ENCODE assay signal across 21 cellular contexts in the genomic region with DNA sequence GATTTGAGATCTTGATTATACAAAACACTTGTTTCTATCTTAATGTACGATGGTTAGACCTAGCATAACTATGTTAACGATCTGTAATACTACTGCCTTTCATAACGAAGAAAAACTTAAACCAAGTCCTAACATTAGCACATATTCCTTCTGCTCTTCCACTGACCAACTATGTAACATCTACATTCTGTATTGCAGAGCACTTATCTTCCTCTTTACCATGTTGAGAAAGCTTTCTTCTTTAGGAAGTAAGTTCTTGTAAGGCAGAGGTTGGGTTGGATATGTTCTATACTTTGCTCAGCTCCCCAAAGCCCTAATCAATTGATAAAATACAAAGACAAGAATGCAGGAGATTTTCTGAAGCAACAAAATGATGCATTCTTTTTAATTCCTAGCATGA. TPM values are rescaled to one million over a fixed set of nuclear protein-coding genes. Genes with fewer than 3 reads are reported as not detected.
"Had no signal": no experiment of that assay in that cellular context is flagged by ENCODE, and none has a peak within 500 bp of the region (broad histone marks: within the 10 kb centered on the region; RNA-seq: fewer than 3 reads in every experiment).

No MANE protein-coding gene starts in this region.

- H3K27ac ChIP-seq: foreskin keratinocyte, hepatocyte, parathyroid adenoma, testis had no signal

- H3K79me2 ChIP-seq: hepatocyte, parathyroid adenoma had no signal

- H3K9me3 Mint-ChIP-seq: activated T-helper 2 cell treated with anti-CD3 and anti-CD28 coated beads, Interferon-gamma antibody, Interleukin-2, Interleukin-4, amounts not matched to agents 10 μg/mL and 5 μg/mL and 100 μg/mL, durations not matched to agents 14 hours and 24 hours and 36 hours; natural killer cell treated with Interleukin-12 subunit alpha and Interleukin-12 subunit beta and Interleukin-15 and Interleukin-18, amount 100 ng/mL, for 72 hours; stimulated activated memory B cell treated with anti-CD40 and anti-IgM and Interleukin-4, amounts not matched to agents 10 μg/mL and 1 μg/mL and 100 μg/mL, for 72 hours had no signal

- H3K4me1 ChIP-seq: foreskin keratinocyte, testis had no signal

- H3K27me3 ChIP-seq: testis had no signal

- H3K27me3 Mint-ChIP-seq: stimulated activated memory B cell treated with anti-CD40 and anti-IgM and Interleukin-4, amounts not matched to agents 10 μg/mL and 1 μg/mL and 100 μg/mL, for 72 hours had no signal

- DNase-seq: activated CD4-positive, alpha-beta T cell treated with anti-CD3 and anti-CD28 coated beads for 48 hours; activated CD4-positive, CD25-positive, alpha-beta regulatory T cell; activated CD8-positive, alpha-beta T cell treated with anti-CD3 and anti-CD28 coated beads, Interleukin-2, amount 10 ng/mL, durations not matched to agents 7 days and 5 days; activated naive CD4-positive, alpha-beta T cell treated with anti-CD3 and anti-CD28 coated beads for 36 hours; activated naive CD8-positive, alpha-beta T cell treated with anti-CD3 and anti-CD28 coated beads, Interleukin-2, amount 50 U/mL, for 24 hours; activated T-cell treated with anti-CD3 and anti-CD28 coated beads, Interleukin-2, amount 50 U/mL, for 24 hours; anterior cingulate cortex; foreskin keratinocyte; left cardiac atrium; stimulated activated CD4-positive, alpha-beta T cell treated with anti-CD3 and anti-CD28 coated beads, Interleukin-4, amount 100 ng/mL, for 24 hours; testis had no signal

- H2AFZ ChIP-seq: hepatocyte, parathyroid adenoma had no signal

- H3K4me3 ChIP-seq: hepatocyte, lung, smooth muscle cell, testis had no signal

- H3K4me3 Mint-ChIP-seq: activated CD8-positive, alpha-beta T cell treated with anti-CD3 and anti-CD28 coated beads, Interleukin-2, amount 10 ng/mL, durations not matched to agents 7 days and 5 days; activated naive CD4-positive, alpha-beta T cell treated with anti-CD3 and anti-CD28 coated beads for 36 hours; activated naive CD8-positive, alpha-beta T cell treated with anti-CD3 and anti-CD28 coated beads, Interleukin-2, amount 50 U/mL, for 24 hours; activated T-cell treated with anti-CD3 and anti-CD28 coated beads, Interleukin-2, amount 50 U/mL, for 24 hours; brain; stimulated activated memory B cell treated with anti-CD40 and anti-IgM and Interleukin-4, amounts not matched to agents 10 μg/mL and 1 μg/mL and 100 μg/mL, for 72 hours had no signal

- H3K9me3 ChIP-seq: testis had no signal

- H3K36me3 Mint-ChIP-seq: natural killer cell treated with Interleukin-12 subunit alpha and Interleukin-12 subunit beta and Interleukin-15 and Interleukin-18, amount 100 ng/mL, for 72 hours had no signal

- H3K9ac ChIP-seq: parathyroid adenoma had no signal

- H3K4me2 ChIP-seq: hepatocyte, smooth muscle cell had no signal

- H3K27ac Mint-ChIP-seq: activated CD8-positive, alpha-beta T cell treated with anti-CD3 and anti-CD28 coated beads, Interleukin-2, amount 10 ng/mL, durations not matched to agents 7 days and 5 days; activated naive CD4-positive, alpha-beta T cell treated with anti-CD3 and anti-CD28 coated beads for 36 hours; activated naive CD8-positive, alpha-beta T cell treated with anti-CD3 and anti-CD28 coated beads, Interleukin-2, amount 50 U/mL, for 24 hours; activated T-cell treated with anti-CD3 and anti-CD28 coated beads, Interleukin-2, amount 50 U/mL, for 24 hours; activated T-helper 2 cell treated with anti-CD3 and anti-CD28 coated beads, Interferon-gamma antibody, Interleukin-2, Interleukin-4, amounts not matched to agents 10 μg/mL and 5 μg/mL and 100 μg/mL, durations not matched to agents 14 hours and 24 hours and 36 hours; brain had no signal

RNA-seq across cellular contexts. Expression of a gene that starts 55.5 kb away (rescaled TPM):
- total RNA-seq: activated CD8-positive, alpha-beta T cell treated with anti-CD3 and anti-CD28 coated beads, Interleukin-2, amount 10 ng/mL, durations not matched to agents 7 days and 5 days; activated naive CD4-positive, alpha-beta T cell treated with anti-CD3 and anti-CD28 coated beads for 36 hours; epithelial cell of proximal tubule; fibroblast of lung; foreskin keratinocyte; hepatocyte; left cardiac atrium; lung; smooth muscle cell had no signal
